ENCODE assay signal across 27 cellular contexts in genomic region chr7:42735081-42735480, GRCh38.
"Had no signal": no experiment of that assay in that cellular context is flagged by ENCODE, and none has a peak within 500 bp of the region (broad histone marks: within the 10 kb centered on the region; RNA-seq: fewer than 3 reads in every experiment).

No MANE protein-coding gene starts in this region.

- FAIRE-seq: TTC549 had no signal

- H3K27ac ChIP-seq: brain microvascular endothelial cell, SK-N-MC had no signal

- H3K36me3 Mint-ChIP-seq: activated CD4-positive, alpha-beta memory T cell treated with anti-CD3 and anti-CD28 coated beads for 36 hours; activated naive CD4-positive, alpha-beta T cell treated with anti-CD3 and anti-CD28 coated beads, Interleukin-2, amount 50 U/mL, for 72 hours; T-cell had no signal

- H3K4me3 Mint-ChIP-seq: activated CD4-positive, alpha-beta memory T cell treated with anti-CD3 and anti-CD28 coated beads for 36 hours; activated CD4-positive, alpha-beta T cell treated with anti-CD3 and anti-CD28 coated beads, Interleukin-2, amount 10 ng/mL, durations not matched to agents 7 days and 5 days; activated naive CD8-positive, alpha-beta T cell treated with anti-CD3 and anti-CD28 coated beads, Interleukin-2, amount 50 U/mL, for 24 hours; activated T-cell treated with anti-CD3 and anti-CD28 coated beads, Interleukin-2, amount 50 U/mL, for 4 hours; T-cell had no signal

- H3K27me3 Mint-ChIP-seq: activated CD4-positive, alpha-beta memory T cell treated with anti-CD3 and anti-CD28 coated beads for 36 hours; activated CD4-positive, alpha-beta T cell treated with anti-CD3 and anti-CD28 coated beads, Interleukin-2, amount 10 ng/mL, durations not matched to agents 7 days and 5 days had no signal

- H3K9me3 Mint-ChIP-seq: activated CD4-positive, alpha-beta memory T cell treated with anti-CD3 and anti-CD28 coated beads for 36 hours; activated CD4-positive, alpha-beta T cell treated with anti-CD3 and anti-CD28 coated beads, Interleukin-2, amount 10 ng/mL, durations not matched to agents 7 days and 5 days; activated naive CD8-positive, alpha-beta T cell treated with anti-CD3 and anti-CD28 coated beads, Interleukin-2, amount 50 U/mL, for 24 hours; activated T-cell treated with anti-CD3 and anti-CD28 coated beads, Interleukin-2, amount 50 U/mL, for 4 hours had no signal

- H3K4me1 Mint-ChIP-seq: activated CD4-positive, alpha-beta T cell treated with anti-CD3 and anti-CD28 coated beads, Interleukin-2, amount 10 ng/mL, durations not matched to agents 7 days and 5 days; activated naive CD8-positive, alpha-beta T cell treated with anti-CD3 and anti-CD28 coated beads, Interleukin-2, amount 50 U/mL, for 24 hours; T-cell had no signal

- H3K4me3 ChIP-seq: SK-N-MC had no signal

- H3K27ac Mint-ChIP-seq: activated CD4-positive, alpha-beta memory T cell treated with anti-CD3 and anti-CD28 coated beads for 36 hours; activated CD4-positive, alpha-beta T cell treated with anti-CD3 and anti-CD28 coated beads, Interleukin-2, amount 10 ng/mL, durations not matched to agents 7 days and 5 days; activated naive CD4-positive, alpha-beta T cell treated with anti-CD3 and anti-CD28 coated beads, Interleukin-2, amount 50 U/mL, for 72 hours; activated naive CD8-positive, alpha-beta T cell treated with anti-CD3 and anti-CD28 coated beads, Interleukin-2, amount 50 U/mL, for 24 hours; T-cell had no signal

- DNase-seq: activated CD4-positive, alpha-beta memory T cell treated with anti-CD3 and anti-CD28 coated beads for 36 hours; activated CD4-positive, alpha-beta T cell treated with anti-CD3 and anti-CD28 coated beads, Interleukin-2, amount 10 ng/mL, durations not matched to agents 7 days and 5 days; activated CD4-positive, CD25-positive, alpha-beta regulatory T cell; activated CD8-positive, alpha-beta memory T cell treated with anti-CD3 and anti-CD28 coated beads for 24 hours; activated effector memory CD4-positive, alpha-beta T cell treated with anti-CD3 and anti-CD28 coated beads, Interleukin-2, amount 50 U/mL, for 16 hours; activated naive CD4-positive, alpha-beta T cell treated with Interleukin-2 at 50 U/mL for 16 hours; activated naive CD8-positive, alpha-beta T cell treated with anti-CD3 and anti-CD28 coated beads, Interleukin-2, amount 50 U/mL, for 24 hours; activated T-cell treated with anti-CD3 and anti-CD28 coated beads, Interleukin-2, amount 50 U/mL, for 4 hours; amygdala; cerebellar nuclear complex; Karpas-422; NCI-H1048; NCI-H146; NCI-H187 treated with DMSO at 0.1 percent for 48 hours; NCI-H2081 treated with DMSO at 0.1 percent for 48 hours; NCI-H2171; NCI-H2227 treated with DMSO at 0.1 percent for 48 hours; NCI-H526; NCI-H82; RPMI8226; T-cell; T-helper 2 cell; T1000 had no signal

- H3K27me3 ChIP-seq: brain microvascular endothelial cell had no signal

- H3K36me3 ChIP-seq: brain microvascular endothelial cell had no signal
